Comparison of ENCODE assay signal across 8 cellular contexts in genomic region chr6:45423111-45423900, GRCh38. TPM values are rescaled to one million over a fixed set of nuclear protein-coding genes. Genes with fewer than 3 reads are reported as not detected.
A peak's percentile ranks its signal among the peaks of the same experiment; 100 is the strongest.
DNase-seq lines count a peak whose midpoint lies in the region; ATAC-seq and TF ChIP-seq lines count a peak whose summit lies in the region.

No MANE protein-coding gene starts in this region.

- H3K36me3 ChIP-seq in CD8-positive, alpha-beta T cell (ENCODE audit: insufficient read depth, low read length) = no peaks in the 10 kb centered on the region
- H3K36me3 ChIP-seq in body of pancreas (replicated peaks in 1 of 2; ENCODE audit: insufficient read depth in 1 of 2, low read depth in 2 of 2) = no peaks in the 10 kb centered on the region

- H3K4me3 Mint-ChIP-seq in CD8-positive, alpha-beta T cell = peak overlapping the region; percentile 92
- H3K4me3 Mint-ChIP-seq in immature natural killer cell = peak overlapping the region; percentile 82 to 94 (median 93)

- CTCF ChIA-PET in CD8-positive, alpha-beta T cell (lab: Charles Lee) = interaction anchor here (0.9 to 4.1 kb wide), 3 partner anchors 253 to 768 kb away, joined by 3 to 41 read pairs (median 6); no protein-coding TSS in a partner anchor

- H3K9me3 ChIP-seq in CD8-positive, alpha-beta T cell (ENCODE audit: low read length) = no peaks in the 10 kb centered on the region
- no peaks in the 10 kb centered on the region for H3K9me3 ChIP-seq in body of pancreas

- ATAC-seq in CD8-positive, alpha-beta T cell = peak; percentile 7
- ATAC-seq in body of pancreas (peak; percentile 22), HG03521 (IDR thresholded peaks at IDR 0.05; ENCODE audit: unreplicated experiment) (no peak)

- peak in 1 of 3 donors; percentile 23 for TF ChIP-seq POLR2A in body of pancreas (IDR thresholded peaks at IDR 0.05)

- peaks cover 8% of the 10 kb centered on the region for H3K36me3 Mint-ChIP-seq in CD8-positive, alpha-beta T cell
- H3K36me3 Mint-ChIP-seq in immature natural killer cell = no peaks in the 10 kb centered on the region

- H3K4me1 Mint-ChIP-seq in CD8-positive, alpha-beta T cell (ENCODE audit: low read depth) = peaks cover 54% of the 10 kb centered on the region
- peaks cover 42 to 72% of the 10 kb centered on the region in 2 donors for H3K4me1 Mint-ChIP-seq in immature natural killer cell

- H3K27me3 ChIP-seq in CD8-positive, alpha-beta T cell (ENCODE audit: insufficient read depth, low read length) = no peaks in the 10 kb centered on the region
- H3K27me3 ChIP-seq in body of pancreas = peaks cover 5 to 41% of the 10 kb centered on the region in 2 donors

- H3K9me3 Mint-ChIP-seq in CD8-positive, alpha-beta T cell = no peaks in the 10 kb centered on the region
- H3K9me3 Mint-ChIP-seq in immature natural killer cell = peaks cover 0 to 2% (median 0%) of the 10 kb centered on the region in 6 donors

- intact Hi-C loops in CD8-positive, alpha-beta T cell (cut with DNase I, micrococcal nuclease) = loop anchor here (2.0 to 10.0 kb wide), 10 partner anchors 13 to 946 kb away; partner anchors contain the start of gene RUNX2 (in 1 of the 2)
- intact Hi-C loops in body of pancreas (cut with DNase I) = no loop called here

- H3K4me1 ChIP-seq in CD8-positive, alpha-beta T cell (ENCODE audit: insufficient read depth, low read length) = peaks cover 25% of the 10 kb centered on the region
- H3K4me1 ChIP-seq in body of pancreas = peaks cover 46% of the 10 kb centered on the region

- TF ChIP-seq CTCF in CD8-positive, alpha-beta T cell (IDR thresholded peaks at IDR 0.05) = no peak
- TF ChIP-seq CTCF in body of pancreas (IDR thresholded peaks at IDR 0.05) = no peak

- DNase-seq in CD8-positive, alpha-beta T cell = peak in 2 of 7 experiments; percentile 19 to 61
- DNase-seq in NCI-H526 treated with DMSO at 0.1 percent for 48 hours (lab: John Stamatoyannopoulos, UW) = peak; percentile 60
- peak in 2 of 4 donors; percentile 7 to 19 for DNase-seq in body of pancreas
- peak in 1 of 3 donors; percentile 31 for DNase-seq in immature natural killer cell
- peak; percentile 67 for DNase-seq in stimulated activated CD4-positive, alpha-beta T cell treated with anti-CD3 and anti-CD28 coated beads, Interleukin-15, amount 100 ng/mL, for 24 hours
- DNase-seq in NCI-H2107 treated with DMSO at 0.1 percent for 48 hours (lab: John Stamatoyannopoulos, UW; ENCODE audit: unreplicated experiment) = no peak
- no peak for DNase-seq in mesenteric fat pad (ENCODE audit: low spot score)

- peak overlapping the region; percentile 83 for H3K4me3 ChIP-seq in CD8-positive, alpha-beta T cell (ENCODE audit: low read depth, low read length)
- H3K4me3 ChIP-seq in body of pancreas = peak overlapping the region; percentile 1 to 23

- POLR2A ChIA-PET in CD8-positive, alpha-beta T cell (lab: Charles Lee) = interaction anchor here (1.0 to 4.0 kb wide), 4 partner anchors 8 to 46 kb away, joined by 3 to 22 read pairs (median 5); partner anchors contain the start of gene SUPT3H

- 1 to 4% methylated on average over 26 to 72 of the region's 72 CpGs for WGBS in body of pancreas, 2 donors

- H3K27ac ChIP-seq in CD8-positive, alpha-beta T cell (ENCODE audit: low read depth, low read length) = peak overlapping the region; percentile 57
- H3K27ac ChIP-seq in body of pancreas = peak overlapping the region in 3 of 4 donors; percentile 10 to 62 (median 24)

- H3K27ac Mint-ChIP-seq in CD8-positive, alpha-beta T cell = peak overlapping the region; percentile 91
- H3K27ac Mint-ChIP-seq in immature natural killer cell = peak overlapping the region; percentile 23 to 95 (median 76)

- peaks cover 2% of the 10 kb centered on the region for H3K27me3 Mint-ChIP-seq in CD8-positive, alpha-beta T cell (ENCODE audit: low read depth)
- H3K27me3 Mint-ChIP-seq in immature natural killer cell (ENCODE audit: low read depth in 3 of 3) = peaks cover 25 to 40% (median 36%) of the 10 kb centered on the region in 3 donors

RNA-seq across cellular contexts. Expression of gene SUPT3H, which starts 45.6 kb away (rescaled TPM):
- total RNA-seq in CD8-positive, alpha-beta T cell = 10 to 100 TPM in 1 of 2 experiments, 1 to 10 TPM in 1; 9.4 to 10.7 TPM
- total RNA-seq in body of pancreas (1 to 10 TPM; 4.9 to 6.7 TPM), mesenteric fat pad (5.0 TPM)
- 10 to 100 TPM in 1 of 3 donors, 1 to 10 TPM in 2; 3.4 to 12.5 (median 8.8) TPM for polyA plus RNA-seq in immature natural killer cell

Comparison
In these comparisons a context has a peak if more than half of its experiments do, and no peak if none do; other contexts are left out.
1. DNase-seq: peak in NCI-H526 treated with DMSO at 0.1 percent for 48 hours (single experiment) and stimulated activated CD4-positive, alpha-beta T cell treated with anti-CD3 and anti-CD28 coated beads, Interleukin-15, amount 100 ng/mL, for 24 hours (single experiment); none in NCI-H2107 treated with DMSO at 0.1 percent for 48 hours (single experiment) and mesenteric fat pad (single experiment).